In the genomic region with DNA sequence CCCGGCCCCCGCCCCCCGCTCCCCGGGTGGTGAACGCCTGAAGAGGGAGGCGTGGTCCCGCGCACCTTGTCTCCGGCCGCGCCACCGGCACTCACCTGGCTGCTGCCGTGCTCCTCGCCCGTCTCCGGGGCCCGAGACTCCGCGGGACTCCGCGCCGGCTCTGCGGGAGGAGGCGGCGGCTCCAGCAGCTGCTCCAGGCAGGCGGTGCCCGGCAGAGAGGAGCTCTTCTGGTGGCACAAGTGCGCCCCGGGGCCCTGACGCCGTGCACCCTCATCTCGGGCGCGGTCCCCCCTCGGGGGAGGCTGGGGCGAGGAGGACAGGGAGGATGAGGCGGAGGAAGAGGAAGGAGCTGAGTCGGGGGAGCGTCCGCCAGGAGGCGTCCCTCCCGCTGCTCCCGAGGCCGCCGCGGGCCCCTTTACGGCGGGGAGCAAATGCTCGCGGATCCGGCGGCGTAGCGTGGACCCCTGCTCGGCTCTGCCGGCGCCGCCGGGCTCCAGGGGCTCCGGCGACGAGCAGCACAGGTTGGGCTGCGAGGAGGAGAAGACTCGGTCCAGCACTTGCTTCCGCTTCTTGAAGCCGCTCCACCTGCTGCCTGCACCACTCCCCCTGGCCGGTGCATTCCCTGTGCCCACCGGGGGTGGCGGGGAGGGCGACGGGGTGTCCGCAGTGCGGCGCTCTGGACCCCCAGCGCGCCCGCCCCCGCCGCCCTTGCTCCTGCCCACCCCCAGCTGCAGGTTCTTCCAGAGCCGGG, we compare ENCODE assay signal across 8 cellular contexts. TPM values are rescaled to one million over a fixed set of nuclear protein-coding genes. Genes with fewer than 3 reads are reported as not detected.
A peak's percentile ranks its signal among the peaks of the same experiment; 100 is the strongest.
DNase-seq lines count a peak whose midpoint lies in the region; ATAC-seq, FAIRE-seq and TF ChIP-seq lines count a peak whose summit lies in the region.

No MANE protein-coding gene starts in this region.

- no peak overlapping the region for H3K27ac Mint-ChIP-seq in T-helper 17 cell
- H3K27ac Mint-ChIP-seq in endodermal cell = no peak overlapping the region

- TF ChIP-seq CTCF in endodermal cell (conservative IDR thresholded peaks at IDR 0.05) = peak; percentile 81

- peaks cover 58% of the 10 kb centered on the region for H3K27me3 Mint-ChIP-seq in T-helper 17 cell
- peaks cover 46% of the 10 kb centered on the region for H3K27me3 Mint-ChIP-seq in endodermal cell (ENCODE audit: insufficient read depth)

- 0% methylated on average over 12 to 80 of the region's 80 CpGs for WGBS in endodermal cell (ENCODE audit: insufficient coverage in 1 of 2, insufficient read length in 1 of 2), 2 experiments

- no peaks in the 10 kb centered on the region for H3K4me1 ChIP-seq in endodermal cell (ENCODE audit: control insufficient read depth, insufficient read depth, low read length)
- peaks cover 4 to 8% of the 10 kb centered on the region in 2 donors for H3K4me1 ChIP-seq in mucosa of rectum (ENCODE audit: control insufficient read depth in 2 of 2, insufficient read depth in 2 of 2, low read length in 2 of 2)

- ATAC-seq in GM19463 (IDR thresholded peaks at IDR 0.05; ENCODE audit: unreplicated experiment) (peak; percentile 56), T-helper 17 cell (peak; percentile 50), GM18870 (IDR thresholded peaks at IDR 0.05; ENCODE audit: unreplicated experiment) (no peak)

- peak overlapping the region; percentile 33 for H3K4me3 Mint-ChIP-seq in T-helper 17 cell
- peak overlapping the region; percentile 58 for H3K4me3 Mint-ChIP-seq in endodermal cell

- no peaks in the 10 kb centered on the region for H3K36me3 ChIP-seq in endodermal cell (ENCODE audit: control insufficient read depth, insufficient read depth, low read length)
- no peaks in the 10 kb centered on the region for H3K36me3 ChIP-seq in mucosa of rectum (ENCODE audit: control insufficient read depth in 2 of 2, insufficient read depth in 2 of 2, low read length in 2 of 2)

- H3K9me3 Mint-ChIP-seq in endodermal cell = no peaks in the 10 kb centered on the region

- peaks cover 3% of the 10 kb centered on the region for H3K36me3 Mint-ChIP-seq in T-helper 17 cell (ENCODE audit: low read depth)
- H3K36me3 Mint-ChIP-seq in endodermal cell (ENCODE audit: low read depth) = no peaks in the 10 kb centered on the region

- H3K4me1 Mint-ChIP-seq in T-helper 17 cell = peaks cover 6% of the 10 kb centered on the region
- peaks cover 15% of the 10 kb centered on the region for H3K4me1 Mint-ChIP-seq in endodermal cell

- H3K9ac ChIP-seq in endodermal cell (ENCODE audit: extremely low read depth, low read length, poor library complexity, severe bottlenecking) (no peak overlapping the region), mucosa of rectum (ENCODE audit: low read depth in 1 of 2, low read length in 2 of 2) (peak overlapping the region in 1 of 2 donors; percentile 26)

- H3K4me3 ChIP-seq in endodermal cell (ENCODE audit: low read length) (peak overlapping the region; percentile 75), mucosa of rectum (ENCODE audit: low read length in 2 of 2) (peak overlapping the region; percentile 59 to 61)

- DNase-seq in Daoy (ENCODE audit: low read depth) (peak; percentile 57), HTR-8/SVneo (ENCODE audit: insufficient read length, low spot score) (peak; percentile 19), T-helper 17 cell (no peak), endodermal cell (peak; percentile 88), urothelium cell line (ENCODE audit: low spot score) (peak; percentile 67)

- H3K27ac ChIP-seq in endodermal cell (ENCODE audit: low read depth, low read length) = no peak overlapping the region
- H3K27ac ChIP-seq in mucosa of rectum (ENCODE audit: low read depth in 2 of 2, low read length in 2 of 2) = no peak overlapping the region

- H3K9me3 ChIP-seq in T-helper 17 cell (ENCODE audit: control insufficient read depth, low read length, poor library complexity, severe bottlenecking) (no peaks in the 10 kb centered on the region), endodermal cell (ENCODE audit: control insufficient read depth, low read length) (no peaks in the 10 kb centered on the region), mucosa of rectum (ENCODE audit: control insufficient read depth in 2 of 2, low read length in 2 of 2) (no peaks in the 10 kb centered on the region)

- peaks cover 72% of the 10 kb centered on the region for H3K27me3 ChIP-seq in endodermal cell (ENCODE audit: control insufficient read depth, insufficient read depth, low read length, poor library complexity, severe bottlenecking)
- peaks cover 43 to 48% of the 10 kb centered on the region in 2 donors for H3K27me3 ChIP-seq in mucosa of rectum (ENCODE audit: control insufficient read depth in 2 of 2, insufficient read depth in 2 of 2, low read length in 2 of 2)

- FAIRE-seq in HTR-8/SVneo (lab: Jason Lieb, UNC) (no peak), urothelium cell line (lab: Jason Lieb, UNC) (peak; percentile 56)

RNA-seq across cellular contexts. Expression of gene MCTP1, which starts 1.0 kb away (rescaled TPM):
- total RNA-seq in Daoy (2014; rRNA removed; shearing (Covaris generic)) = 11.3 and 14.3 TPM in 2 replicates
- total RNA-seq in T-helper 17 cell = 10 to 100 TPM in 1 of 2 donors, 1 to 10 TPM in 1; 2.0 to 14.8 TPM
- 1 to 10 TPM in 1 of 2 donors, under 1 TPM in 1; 0.71 to 3.7 TPM for total RNA-seq in endodermal cell
- 1.2 TPM for polyA plus RNA-seq in endodermal cell (2013, experiment 1 of 2)
- polyA plus RNA-seq in endodermal cell (2013, experiment 2 of 2) = 1.3 TPM

Comparison
In these comparisons a context has a peak if more than half of its experiments do, and no peak if none do; other contexts are left out.
1. DNase-seq: peak in Daoy (single experiment), HTR-8/SVneo (single experiment), endodermal cell (single experiment) and urothelium cell line (single experiment); none in T-helper 17 cell (0 of 3).